ENCODE assay signal across 20 cellular contexts in the genomic region with DNA sequence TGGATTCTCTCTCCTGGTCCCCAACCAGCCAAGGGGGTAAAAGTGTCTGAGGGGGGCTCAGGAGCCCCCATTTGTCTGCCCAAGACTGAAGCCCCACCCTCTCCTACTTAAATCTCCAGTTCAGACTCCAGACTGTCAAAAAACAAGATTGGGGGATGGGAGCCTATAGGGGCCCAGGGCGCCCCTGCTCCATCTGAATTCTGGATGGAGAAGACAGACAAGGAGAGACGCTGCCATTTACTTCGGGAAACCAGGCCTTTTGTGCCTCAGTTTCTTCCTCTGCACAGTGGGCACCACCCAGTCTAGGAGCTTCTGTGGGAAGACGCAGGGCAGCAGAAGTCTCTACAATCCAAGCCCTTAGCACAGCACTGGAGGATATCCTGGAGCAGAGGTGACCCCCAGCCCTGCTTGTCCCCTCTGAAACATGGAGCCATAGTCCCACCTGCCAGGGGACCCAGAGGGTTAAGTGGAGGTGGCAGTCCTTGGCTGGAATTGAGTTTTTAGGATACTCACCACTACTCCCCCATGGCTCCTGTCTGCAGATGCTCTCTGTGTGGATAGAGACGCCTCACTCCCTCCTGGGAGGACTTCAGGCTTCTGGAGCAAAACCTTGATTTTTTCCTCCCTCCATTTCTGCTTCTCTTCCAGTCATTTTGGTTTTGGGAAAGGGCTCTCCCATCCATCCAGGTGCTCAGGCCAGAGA. TPM values are rescaled to one million over a fixed set of nuclear protein-coding genes. Genes with fewer than 3 reads are reported as not detected.
A peak's percentile ranks its signal among the peaks of the same experiment; 100 is the strongest.
DNase-seq lines count a peak whose midpoint lies in the region; TF ChIP-seq lines count a peak whose summit lies in the region.
"Had no signal": no experiment of that assay in that cellular context is flagged by ENCODE, and none has a peak within 500 bp of the region (broad histone marks: within the 10 kb centered on the region; RNA-seq: fewer than 3 reads in every experiment).

No MANE protein-coding gene starts in this region.

- DNase-seq in GM13977 (ENCODE audit: low spot score) (peak; percentile 38), SK-N-MC (ENCODE audit: low read depth, low spot score) (no peak), esophagus squamous epithelium (lab: John Stamatoyannopoulos, UW) (no peak), smooth muscle cell (lab: John Stamatoyannopoulos, UW; ENCODE audit: unreplicated experiment) (no peak), Karpas-422 (no peak)
- no peak for DNase-seq in stimulated activated CD4-positive, alpha-beta T cell treated with anti-CD3 and anti-CD28 coated beads, Interleukin-15, amount 100 ng/mL, for 24 hours
- no peak for DNase-seq in effector CD8-positive, alpha-beta T cell (lab: John Stamatoyannopoulos, UW)
- DNase-seq: activated CD4-positive, CD25-positive, alpha-beta regulatory T cell; activated CD8-positive, alpha-beta T cell treated with anti-CD3 and anti-CD28 coated beads for 36 hours; activated naive CD4-positive, alpha-beta T cell; AML-193; effector memory CD4-positive, alpha-beta T cell; heart left ventricle; mucosa of descending colon; NCI-H510A treated with DMSO at 0.1 percent for 48 hours; NK-92 treated with Interleukin-12 subunit alpha and Interleukin-12 subunit beta, amount 100 ng/mL, for 24 hours; nucleus accumbens; T-helper 9 cell; testis had no signal

- H2AFZ ChIP-seq in smooth muscle cell (ENCODE audit: low read depth) (no peak overlapping the region), Karpas-422 (ENCODE audit: low read length) (no peak overlapping the region)

- H3K9me3 ChIP-seq in SK-N-MC (ENCODE audit: low read depth, low read length) (no peaks in the 10 kb centered on the region), esophagus squamous epithelium (no peaks in the 10 kb centered on the region), smooth muscle cell (replicated peaks; ENCODE audit: low read depth) (no peaks in the 10 kb centered on the region), Karpas-422 (ENCODE audit: low read length) (no peaks in the 10 kb centered on the region)
- H3K9me3 ChIP-seq: HAP-1, heart left ventricle, mucosa of descending colon, testis had no signal

- H3K27me3 ChIP-seq in esophagus squamous epithelium (peaks cover 27 to 97% (median 41%) of the 10 kb centered on the region in 4 donors), smooth muscle cell (ENCODE audit: low read depth) (peaks cover 75% of the 10 kb centered on the region), Karpas-422 (ENCODE audit: low read length) (no peaks in the 10 kb centered on the region)
- H3K27me3 ChIP-seq: testis had no signal

- TF ChIP-seq POLR2A in esophagus squamous epithelium (IDR thresholded peaks at IDR 0.05): no peak

- in situ Hi-C loops in GM13977 (cut with MboI; ENCODE audit: low pct_unique_long_range_greater_than_20kb, low sequenced_read_pairs, unreplicated experiment): no loop called here

- H3K9ac ChIP-seq in SK-N-MC (ENCODE audit: insufficient read length): no peak overlapping the region
- H3K9ac ChIP-seq in smooth muscle cell (ENCODE audit: low read depth): no peak overlapping the region
- H3K9ac ChIP-seq in Karpas-422 (ENCODE audit: low read length): no peak overlapping the region

- H3K36me3 ChIP-seq in SK-N-MC (ENCODE audit: insufficient read depth, low read length) (no peaks in the 10 kb centered on the region), esophagus squamous epithelium (no peaks in the 10 kb centered on the region), smooth muscle cell (ENCODE audit: low read depth) (no peaks in the 10 kb centered on the region), Karpas-422 (ENCODE audit: insufficient read depth, low read length) (no peaks in the 10 kb centered on the region)
- H3K36me3 ChIP-seq: HAP-1, heart left ventricle had no signal

- no peak for TF ChIP-seq CTCF in GM13977 (IDR thresholded peaks at IDR 0.05; ENCODE audit: extremely low read depth, insufficient read depth, missing control alignments)
- TF ChIP-seq CTCF in esophagus squamous epithelium (IDR thresholded peaks at IDR 0.05): no peak
- TF ChIP-seq CTCF in smooth muscle cell (IDR thresholded peaks at IDR 0.05; ENCODE audit: borderline replicate concordance, insufficient read depth, poor library complexity, severe bottlenecking): no peak

- H3K79me2 ChIP-seq in smooth muscle cell (ENCODE audit: low read depth) (peaks cover 12% of the 10 kb centered on the region), Karpas-422 (ENCODE audit: low read length) (no peaks in the 10 kb centered on the region)

- peaks cover 12% of the 10 kb centered on the region for H3F3A ChIP-seq in smooth muscle cell (ENCODE audit: low read depth)

- 58 to 71% methylated on average over 3 to 5 of the region's 5 CpGs for WGBS in esophagus squamous epithelium, 2 donors
- 50% methylated on average over 5 of the region's 5 CpGs for WGBS in smooth muscle cell (ENCODE audit: low lambda C conversion rate)

- intact Hi-C loops in esophagus squamous epithelium (cut with DNase I): no loop called here

- H3K27ac ChIP-seq in SK-N-MC (no peak overlapping the region), esophagus squamous epithelium (no peak overlapping the region), smooth muscle cell (ENCODE audit: low read depth) (no peak overlapping the region), Karpas-422 (ENCODE audit: low read length) (no peak overlapping the region)
- H3K27ac ChIP-seq: heart left ventricle, testis had no signal

- H3K9me2 ChIP-seq in Karpas-422 (replicated peaks; ENCODE audit: insufficient read depth, low read length): no peaks in the 10 kb centered on the region

- H3K4me1 ChIP-seq in esophagus squamous epithelium: peaks cover 41 to 76% (median 45%) of the 10 kb centered on the region in 3 donors
- peaks cover 54% of the 10 kb centered on the region for H3K4me1 ChIP-seq in smooth muscle cell (ENCODE audit: low read depth)
- peaks cover 14% of the 10 kb centered on the region for H3K4me1 ChIP-seq in Karpas-422 (ENCODE audit: low read length)

- H4K20me1 ChIP-seq in smooth muscle cell (ENCODE audit: low read depth) (peaks cover 20% of the 10 kb centered on the region), Karpas-422 (ENCODE audit: insufficient read depth, low read depth, low read length) (0 out of 2 replicates have a peak, but pooled peaks cover 3% of the 10 kb centered on the region)

- H3K4me2 ChIP-seq in smooth muscle cell: peak overlapping the region; percentile 91
- no peak overlapping the region for H3K4me2 ChIP-seq in Karpas-422 (ENCODE audit: low read depth, low read length, poor library complexity, severe bottlenecking)

- H3K4me3 ChIP-seq in SK-N-MC: peak overlapping the region; percentile 86
- peak overlapping the region in 3 of 4 donors; percentile 31 to 63 (median 41) for H3K4me3 ChIP-seq in esophagus squamous epithelium
- peak overlapping the region; percentile 45 for H3K4me3 ChIP-seq in smooth muscle cell
- H3K4me3 ChIP-seq in Karpas-422 (ENCODE audit: low read length): no peak overlapping the region
- H3K4me3 ChIP-seq: mucosa of descending colon had no signal

RNA-seq across cellular contexts. Expression of a gene that starts 1.7 kb away (rescaled TPM):
- total RNA-seq in esophagus squamous epithelium (10 to 100 TPM; 13.2 to 82.6 (median 19.3) TPM), smooth muscle cell (196 and 221 TPM in 2 replicates)
- 715 and 1,048 TPM in 2 replicates for polyA plus RNA-seq in smooth muscle cell
- 3.0 TPM in 1 of 2 replicates, not detected in the other for total RNA-seq in Karpas-422 (2014; rRNA removed; shearing (Covaris generic); ENCODE audit: low replicate concordance)
- total RNA-seq: activated CD8-positive, alpha-beta T cell treated with anti-CD3 and anti-CD28 coated beads for 36 hours had no signal

RNA-seq across cellular contexts. Expression of a gene that starts 4.4 kb away (rescaled TPM):
- total RNA-seq in esophagus squamous epithelium (1 to 10 TPM in 1 of 4 donors, under 1 TPM in 1, not detected in 2; 0.18 to 2.7 TPM), smooth muscle cell (4.4 and 5.0 TPM in 2 replicates)
- polyA plus RNA-seq in smooth muscle cell: 31.7 and 42.0 TPM in 2 replicates
- 0.43 and 2.5 TPM in 2 replicates for total RNA-seq in Karpas-422 (2014; rRNA removed; shearing (Covaris generic); ENCODE audit: low replicate concordance)
- total RNA-seq: activated CD8-positive, alpha-beta T cell treated with anti-CD3 and anti-CD28 coated beads for 36 hours had no signal

RNA-seq across cellular contexts. Expression of a gene that starts 19.7 kb away (rescaled TPM):
- total RNA-seq in esophagus squamous epithelium: 10 to 100 TPM; 46.8 to 69.0 (median 56.6) TPM
- 69.6 and 81.5 TPM in 2 replicates for total RNA-seq in smooth muscle cell
- polyA plus RNA-seq in smooth muscle cell: 117 and 141 TPM in 2 replicates
- total RNA-seq in Karpas-422 (2014; rRNA removed; shearing (Covaris generic); ENCODE audit: low replicate concordance): 45.7 and 76.8 TPM in 2 replicates

RNA-seq across cellular contexts. Expression of a gene that starts 28.6 kb away (rescaled TPM):
- total RNA-seq in esophagus squamous epithelium: 1 to 10 TPM; 1.6 to 6.6 (median 3.4) TPM
- 3.9 and 5.6 TPM in 2 replicates for total RNA-seq in smooth muscle cell
- polyA plus RNA-seq in smooth muscle cell: 7.6 and 8.7 TPM in 2 replicates
- total RNA-seq in Karpas-422 (2014; rRNA removed; shearing (Covaris generic); ENCODE audit: low replicate concordance): 3.7 and 4.0 TPM in 2 replicates

RNA-seq across cellular contexts. Expression of a gene that starts 36.6 kb away (rescaled TPM):
- total RNA-seq in esophagus squamous epithelium (100 to 1,000 TPM; 445 to 799 (median 753) TPM), smooth muscle cell (991 and 1,086 TPM in 2 replicates)
- polyA plus RNA-seq in smooth muscle cell: 752 and 759 TPM in 2 replicates
- total RNA-seq in Karpas-422 (2014; rRNA removed; shearing (Covaris generic); ENCODE audit: low replicate concordance): 881 and 1,597 TPM in 2 replicates
